In genomic region chr9:118522093-118523028, GRCh38 we compare ENCODE assay signal across 8 cellular contexts.
A peak's percentile ranks its signal among the peaks of the same experiment; 100 is the strongest.
DNase-seq lines count a peak whose midpoint lies in the region; ATAC-seq and TF ChIP-seq lines count a peak whose summit lies in the region.

No MANE protein-coding gene starts in this region.

- 36 to 41% methylated on average over 9 of the region's 9 CpGs for whole genome bisulfite sequencing in thyroid gland, 2 donors

- H3K36me3 ChIP-seq in thyroid gland, result no peaks in the 10 kb centered on the region

- H3K27me3 ChIP-seq in thyroid gland, result no peaks in the 10 kb centered on the region

- intact Hi-C loops in thyroid gland (cut with DNase I), result no loop called here

- no peaks in the 10 kb centered on the region for H3K9me3 Mint-ChIP-seq in activated CD8-positive, alpha-beta T cell treated with anti-CD3 and anti-CD28 coated beads, Interleukin-2, amount 10 ng/mL, durations not matched to agents 7 days and 5 days (ENCODE audit: insufficient read depth)

- no peaks in the 10 kb centered on the region for H3K4me1 ChIP-seq in thyroid gland

- no peak overlapping the region for H3K27ac Mint-ChIP-seq in activated CD8-positive, alpha-beta T cell treated with anti-CD3 and anti-CD28 coated beads, Interleukin-2, amount 10 ng/mL, durations not matched to agents 7 days and 5 days

- peak; percentile 71 for DNase-seq in D341Med (ENCODE audit: low spot score)
- peak; percentile 18 for DNase-seq in NCI-H1092 treated with DMSO at 0.1 percent for 48 hours (lab: John Stamatoyannopoulos, UW)
- DNase-seq in activated CD8-positive, alpha-beta T cell treated with anti-CD3 and anti-CD28 coated beads, Interleukin-2, amount 10 ng/mL, durations not matched to agents 7 days and 5 days, result peak; percentile 26
- peak; percentile 74 for DNase-seq in iPS DF 4.7 (ENCODE audit: extremely low read depth, low spot score)
- DNase-seq in thyroid gland, result peak; percentile 31 to 54
- DNase-seq in stimulated activated naive CD4-positive, alpha-beta T cell (lab: John Stamatoyannopoulos, UW), result no peak

- H3K27ac ChIP-seq in thyroid gland, result no peak overlapping the region

- no peaks in the 10 kb centered on the region for H3K36me3 Mint-ChIP-seq in activated CD8-positive, alpha-beta T cell treated with anti-CD3 and anti-CD28 coated beads, Interleukin-2, amount 10 ng/mL, durations not matched to agents 7 days and 5 days (ENCODE audit: low read depth)

- H3K4me3 ChIP-seq in thyroid gland (replicated peaks in 1 of 3), result no peak overlapping the region

- POLR2A ChIA-PET in activated CD8-positive, alpha-beta T cell treated with anti-CD3 and anti-CD28 coated beads, Interleukin-2, amount 10 ng/mL, durations not matched to agents 7 days and 5 days (lab: Charles Lee), result no interaction called here

- H3K9me3 ChIP-seq in thyroid gland, result no peaks in the 10 kb centered on the region

- no peaks in the 10 kb centered on the region for H3K27me3 Mint-ChIP-seq in activated CD8-positive, alpha-beta T cell treated with anti-CD3 and anti-CD28 coated beads, Interleukin-2, amount 10 ng/mL, durations not matched to agents 7 days and 5 days (ENCODE audit: low read depth)

- CTCF ChIA-PET in activated CD8-positive, alpha-beta T cell treated with anti-CD3 and anti-CD28 coated beads, Interleukin-2, amount 10 ng/mL, durations not matched to agents 7 days and 5 days (lab: Charles Lee), result no interaction called here

- no peak overlapping the region for H3K4me3 Mint-ChIP-seq in activated CD8-positive, alpha-beta T cell treated with anti-CD3 and anti-CD28 coated beads, Interleukin-2, amount 10 ng/mL, durations not matched to agents 7 days and 5 days

- ATAC-seq in GM18520 (IDR thresholded peaks at IDR 0.05; ENCODE audit: unreplicated experiment) (peak; percentile 78), HG02885 (IDR thresholded peaks at IDR 0.05; ENCODE audit: poor library complexity, unreplicated experiment) (peak; percentile 97)
- ATAC-seq in activated CD8-positive, alpha-beta T cell treated with anti-CD3 and anti-CD28 coated beads, Interleukin-2, amount 10 ng/mL, durations not matched to agents 7 days and 5 days, result no peak

- H3K4me1 Mint-ChIP-seq in activated CD8-positive, alpha-beta T cell treated with anti-CD3 and anti-CD28 coated beads, Interleukin-2, amount 10 ng/mL, durations not matched to agents 7 days and 5 days (ENCODE audit: low read depth), result no peaks in the 10 kb centered on the region

- TF ChIP-seq POLR2A in thyroid gland (IDR thresholded peaks at IDR 0.05), result no peak

- TF ChIP-seq CTCF in thyroid gland (IDR thresholded peaks at IDR 0.05), result peak in 4 of 6 experiments; percentile 32 to 62 (median 44)

Comparison
In these comparisons a context has a peak if more than half of its experiments do, and no peak if none do; other contexts are left out.
1. DNase-seq: peak in D341Med (single experiment), NCI-H1092 treated with DMSO at 0.1 percent for 48 hours (single experiment), activated CD8-positive, alpha-beta T cell treated with anti-CD3 and anti-CD28 coated beads, Interleukin-2, amount 10 ng/mL, durations not matched to agents 7 days and 5 days (single experiment), iPS DF 4.7 (single experiment) and thyroid gland (2 of 2); none in stimulated activated naive CD4-positive, alpha-beta T cell (0 of 6).